27 cellular contexts compared by ENCODE assay signal in the genomic region with DNA sequence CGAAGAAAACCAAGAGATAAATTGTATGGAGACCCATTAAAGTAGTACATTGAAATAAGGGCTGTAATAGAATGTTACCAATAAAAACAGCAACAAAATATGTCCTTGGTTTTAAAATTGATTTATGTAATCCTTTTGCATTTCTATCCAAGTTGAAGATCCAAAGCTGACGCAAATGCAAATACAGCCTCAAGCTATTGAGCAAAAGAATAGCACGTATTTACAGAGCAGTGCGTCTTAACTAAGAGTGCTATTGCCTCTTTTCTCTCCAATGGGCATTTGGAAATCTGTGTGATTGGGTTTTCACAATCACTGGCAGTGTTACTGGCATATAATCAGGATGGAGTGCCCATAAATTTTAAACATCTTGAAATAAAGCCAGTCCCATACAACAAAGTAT.
"Had no signal": no experiment of that assay in that cellular context is flagged by ENCODE, and none has a peak within 500 bp of the region (broad histone marks: within the 10 kb centered on the region; RNA-seq: fewer than 3 reads in every experiment).

No MANE protein-coding gene starts in this region.

- H3K27ac ChIP-seq: Peyer's patch, SJSA1, VCaP had no signal

- DNase-seq: activated B cell treated with CpG ODN at 0.5 μM for 24 hours; activated CD4-positive, alpha-beta memory T cell treated with anti-CD3 and anti-CD28 coated beads for 36 hours; activated CD4-positive, alpha-beta T cell treated with anti-CD3 and anti-CD28 coated beads for 4 hours; activated CD4-positive, alpha-beta T cell treated with anti-CD3 and anti-CD28 coated beads, Interleukin-2, amount 50 U/mL, for 1 hour; activated CD4-positive, CD25-positive, alpha-beta regulatory T cell treated with anti-CD3 and anti-CD28 coated beads, Interleukin-2, amount 50 U/mL, for 72 hours; activated CD8-positive, alpha-beta memory T cell treated with anti-CD3 and anti-CD28 coated beads, Interleukin-2, amount 50 U/mL, for 4 hours; activated effector memory CD4-positive, alpha-beta T cell treated with Interleukin-2 at 50 U/mL for 16 hours; activated naive CD4-positive, alpha-beta T cell treated with anti-CD3 and anti-CD28 coated beads, Interleukin-2, amount 10 ng/mL, durations not matched to agents 7 days and 5 days; activated naive CD8-positive, alpha-beta T cell treated with anti-CD3 and anti-CD28 coated beads, Interleukin-2, amount 50 U/mL, for 24 hours; activated T-cell treated with anti-CD3 and anti-CD28 coated beads for 4 hours; activated T-cell treated with anti-CD3 and anti-CD28 coated beads, Interleukin-2, amount 50 U/mL, for 4 hours; anterior cingulate cortex; central memory CD4-positive, alpha-beta T cell; NCI-H187 treated with DMSO at 0.1 percent for 48 hours; NCI-H226; NCI-H510A; PC-3; Peyer's patch; RPMI8226; SHP77 treated with DMSO at 0.1 percent for 48 hours; SW 1271; T-helper 1 cell; T-helper 2 cell; T-helper 9 cell had no signal

- H3K4me3 ChIP-seq: K562, Peyer's patch, SJSA1 had no signal

- H3K9me3 ChIP-seq: Peyer's patch, SJSA1 had no signal

- H3K36me3 ChIP-seq: Peyer's patch, SJSA1 had no signal

- H3K27me3 ChIP-seq: Peyer's patch, SJSA1 had no signal

- H3K4me1 ChIP-seq: Peyer's patch, SJSA1 had no signal
